8 cellular contexts compared by ENCODE assay signal in genomic region chrX:150361070-150361776, GRCh38. TPM values are rescaled to one million over a fixed set of nuclear protein-coding genes. Genes with fewer than 3 reads are reported as not detected.
A peak's percentile ranks its signal among the peaks of the same experiment; 100 is the strongest.
DNase-seq lines count a peak whose midpoint lies in the region; ATAC-seq, FAIRE-seq and TF ChIP-seq lines count a peak whose summit lies in the region.

No MANE protein-coding gene starts in this region.

- H3K27me3 ChIP-seq in thoracic aorta (replicated peaks; ENCODE audit: insufficient read depth) = no peaks in the 10 kb centered on the region

- peak; percentile 28 for DNase-seq in stimulated activated CD4-positive, alpha-beta T cell treated with anti-CD3 and anti-CD28 coated beads, Interleukin-12 subunit alpha, Interleukin-12 subunit beta, amount 100 ng/mL, for 4 hours
- DNase-seq in stimulated activated CD4-positive, alpha-beta T cell treated with anti-CD3 and anti-CD28 coated beads, Interleukin-1b, Interleukin-23, amount 100 ng/mL, for 48 hours = no peak
- DNase-seq in astrocyte of the spinal cord (ENCODE audit: low read depth, low spot score) (no peak), left lobe of liver (ENCODE audit: low spot score) (no peak), thoracic aorta (ENCODE audit: low spot score) (no peak), frontal cortex (ENCODE audit: low spot score in 2 of 2) (no peak), middle frontal gyrus (ENCODE audit: extremely low spot score, low spot score) (no peak)

- FAIRE-seq in frontal cortex (lab: Jason Lieb, UNC) = no peak

- ATAC-seq in left lobe of liver = peak; percentile 5
- ATAC-seq in thoracic aorta (ENCODE audit: insufficient number of reproducible peaks, low FRiP score, low read depth) = no peak
- ATAC-seq in HG02571 (IDR thresholded peaks at IDR 0.05; ENCODE audit: unreplicated experiment) = no peak

- H3K4me1 ChIP-seq in thoracic aorta (ENCODE audit: control insufficient read depth in 1 of 2, low read depth in 2 of 2) = peaks cover 4 to 6% of the 10 kb centered on the region in 2 donors

- H3K4me3 ChIP-seq in astrocyte of the spinal cord (ENCODE audit: low read depth, low read length) (peak overlapping the region; percentile 59), thoracic aorta (peak overlapping the region; percentile 84)

- TF ChIP-seq CTCF in astrocyte of the spinal cord (IDR thresholded peaks at IDR 0.05; ENCODE audit: low read depth, low read length) = peak; percentile 15
- TF ChIP-seq CTCF in thoracic aorta (IDR thresholded peaks at IDR 0.05) = no peak

- H3K27ac ChIP-seq in thoracic aorta = no peak overlapping the region

- in situ Hi-C loops in astrocyte of the spinal cord (cut with HindIII; ENCODE audit: low sequenced_read_pairs) = no loop called here

- H3K9me3 ChIP-seq in thoracic aorta = no peaks in the 10 kb centered on the region

- no peaks in the 10 kb centered on the region for H3K36me3 ChIP-seq in thoracic aorta

RNA-seq across cellular contexts. Expression of gene MAMLD1, which starts 1.9 kb away (rescaled TPM):
- total RNA-seq in left lobe of liver (3.1 TPM), thoracic aorta (1 to 10 TPM; 7.9 to 8.3 TPM), frontal cortex (2.4 TPM)
